In the genomic region with DNA sequence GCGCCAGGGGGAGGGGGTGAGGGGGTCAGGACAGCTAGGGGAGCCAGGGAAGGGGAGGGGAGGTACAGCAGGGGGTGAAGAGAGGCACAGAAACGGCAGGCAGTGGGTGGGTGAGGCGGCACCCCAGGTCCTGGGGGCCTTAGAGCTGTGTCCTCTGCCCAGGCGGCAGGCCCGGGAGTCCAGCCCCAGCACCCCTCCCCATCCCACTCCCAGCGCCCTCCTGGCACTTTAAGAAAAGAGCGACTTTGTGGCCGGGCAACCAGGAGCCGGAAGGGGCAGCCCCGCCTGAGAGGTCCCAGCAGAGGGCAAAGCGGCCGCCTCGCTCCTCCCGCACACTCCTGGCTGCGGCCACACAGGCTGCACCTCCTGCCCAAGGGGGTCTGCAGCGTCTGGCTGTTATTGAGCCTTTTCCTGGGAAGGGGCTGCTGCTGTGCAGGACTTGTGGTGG, we compare ENCODE assay signal across 8 cellular contexts. TPM values are rescaled to one million over a fixed set of nuclear protein-coding genes. Genes with fewer than 3 reads are reported as not detected.
DNase-seq lines count a peak whose midpoint lies in the region; ATAC-seq and TF ChIP-seq lines count a peak whose summit lies in the region.

No MANE protein-coding gene starts in this region.

- H3K9me3 ChIP-seq in T-helper 17 cell (ENCODE audit: control insufficient read depth, low read length, poor library complexity, severe bottlenecking) = no peaks in the 10 kb centered on the region

- H3K36me3 Mint-ChIP-seq in T-helper 17 cell (ENCODE audit: low read depth) = no peaks in the 10 kb centered on the region
- no peaks in the 10 kb centered on the region for H3K36me3 Mint-ChIP-seq in activated CD8-positive, alpha-beta T cell treated with anti-CD3 and anti-CD28 coated beads for 36 hours (ENCODE audit: low read depth)

- peak; percentile 70 for DNase-seq in EL
- no peak for DNase-seq in T-helper 17 cell
- no peak for DNase-seq in left cardiac atrium
- peak; percentile 55 for DNase-seq in putamen (ENCODE audit: low spot score)
- no peak for DNase-seq in stimulated activated CD4-positive, alpha-beta T cell treated with anti-CD3 and anti-CD28 coated beads, Interleukin-2, amount 100 ng/mL, for 48 hours
- no peak for DNase-seq in activated CD8-positive, alpha-beta T cell treated with anti-CD3 and anti-CD28 coated beads for 36 hours
- no peak for DNase-seq in GM10266 (ENCODE audit: extremely low spot score)
- no peak for DNase-seq in epidermal melanocyte (ENCODE audit: insufficient read length, low spot score)

- intact Hi-C loops in left cardiac atrium (cut with DNase I) = no loop called here
- intact Hi-C loops in activated CD8-positive, alpha-beta T cell treated with anti-CD3 and anti-CD28 coated beads for 36 hours (cut with micrococcal nuclease) = no loop called here

- no peak for TF ChIP-seq CTCF in activated CD8-positive, alpha-beta T cell treated with anti-CD3 and anti-CD28 coated beads for 36 hours (IDR thresholded peaks at IDR 0.05)
- no peak for TF ChIP-seq CTCF in GM10266 (IDR thresholded peaks at IDR 0.05; ENCODE audit: control insufficient read depth, insufficient read depth, low read depth, missing control alignments)

- peak overlapping the region; percentile 80 for H3K4me3 Mint-ChIP-seq in T-helper 17 cell
- no peak overlapping the region for H3K4me3 Mint-ChIP-seq in activated CD8-positive, alpha-beta T cell treated with anti-CD3 and anti-CD28 coated beads for 36 hours

- H3K27me3 Mint-ChIP-seq in T-helper 17 cell = peaks cover 11% of the 10 kb centered on the region
- peaks cover 8% of the 10 kb centered on the region for H3K27me3 Mint-ChIP-seq in activated CD8-positive, alpha-beta T cell treated with anti-CD3 and anti-CD28 coated beads for 36 hours

- H3K4me1 Mint-ChIP-seq in T-helper 17 cell = peaks cover 15% of the 10 kb centered on the region
- H3K4me1 Mint-ChIP-seq in activated CD8-positive, alpha-beta T cell treated with anti-CD3 and anti-CD28 coated beads for 36 hours (ENCODE audit: low read depth) = peaks cover 21% of the 10 kb centered on the region

- H3K9me3 Mint-ChIP-seq in activated CD8-positive, alpha-beta T cell treated with anti-CD3 and anti-CD28 coated beads for 36 hours = no peaks in the 10 kb centered on the region

- CTCF ChIA-PET in activated CD8-positive, alpha-beta T cell treated with anti-CD3 and anti-CD28 coated beads for 36 hours (lab: Charles Lee) = interaction anchor here (1.6 kb wide), 1 partner anchor 70 kb away, joined by 7 read pairs; no protein-coding TSS in a partner anchor

- no peak overlapping the region for H3K27ac Mint-ChIP-seq in T-helper 17 cell
- H3K27ac Mint-ChIP-seq in activated CD8-positive, alpha-beta T cell treated with anti-CD3 and anti-CD28 coated beads for 36 hours = no peak overlapping the region

- POLR2A ChIA-PET in activated CD8-positive, alpha-beta T cell treated with anti-CD3 and anti-CD28 coated beads for 36 hours (lab: Charles Lee) = no interaction called here

- ATAC-seq in T-helper 17 cell (no peak), left cardiac atrium (peak; percentile 9 to 48)
- no peak for ATAC-seq in activated CD8-positive, alpha-beta T cell treated with anti-CD3 and anti-CD28 coated beads for 36 hours

RNA-seq across cellular contexts. Expression of a gene that starts 42.6 kb away (rescaled TPM):
- total RNA-seq in T-helper 17 cell (1 to 10 TPM; 5.8 to 5.9 TPM), left cardiac atrium (10 to 100 TPM; 28.6 to 38.5 TPM)
- total RNA-seq in activated CD8-positive, alpha-beta T cell treated with anti-CD3 and anti-CD28 coated beads for 36 hours = 1 to 10 TPM; 6.0 to 6.2 TPM

Comparison
In these comparisons a context has a peak if more than half of its experiments do, and no peak if none do; other contexts are left out.
1. DNase-seq: peak in EL (single experiment) and putamen (single experiment); none in T-helper 17 cell (0 of 3), left cardiac atrium (single experiment), stimulated activated CD4-positive, alpha-beta T cell treated with anti-CD3 and anti-CD28 coated beads, Interleukin-2, amount 100 ng/mL, for 48 hours (0 of 2), activated CD8-positive, alpha-beta T cell treated with anti-CD3 and anti-CD28 coated beads for 36 hours (single experiment), GM10266 (single experiment) and epidermal melanocyte (single experiment).
2. ATAC-seq: peak in left cardiac atrium (2 of 2); none in T-helper 17 cell (single experiment) and activated CD8-positive, alpha-beta T cell treated with anti-CD3 and anti-CD28 coated beads for 36 hours (single experiment).
3. RNA of a gene that starts 42.6 kb away (total RNA-seq): 28.6 to 38.5 TPM in left cardiac atrium; 6.0 to 6.2 TPM in activated CD8-positive, alpha-beta T cell treated with anti-CD3 and anti-CD28 coated beads for 36 hours and 5.8 to 5.9 TPM in T-helper 17 cell; every median in the first group is over 4 times any median in the second.